In genomic region chr1:4186486-4186885, GRCh38 we compare ENCODE assay signal across 5 cellular contexts.
DNase-seq lines count a peak whose midpoint lies in the region; ATAC-seq and TF ChIP-seq lines count a peak whose summit lies in the region.
"Not testable (repeated sequence)": the region's sequence is repeated elsewhere in the genome, so short reads cannot be mapped to it uniquely, and the experiment has no call there.

No MANE protein-coding gene starts in this region.

- not testable (repeated sequence) for ATAC-seq in lung (ENCODE audit: insufficient read depth, low FRiP score)

- not testable (repeated sequence) for H3K4me1 ChIP-seq in esophagus muscularis mucosa; lung (ENCODE audit: control insufficient read depth in 2 of 2, insufficient read depth in 2 of 2, low read length in 2 of 2)

- not testable (repeated sequence) for H3K4me3 Mint-ChIP-seq in osteocyte (ENCODE audit: unreplicated experiment)

- no CpG with 5 or more reads among the region's 2 CpGs for WGBS in esophagus muscularis mucosa
- WGBS in lung, 2 donors, result 84 to 89% methylated on average over 2 of the region's 2 CpGs

- not testable (repeated sequence) for H3K36me3 ChIP-seq in esophagus muscularis mucosa; lung (ENCODE audit: control insufficient read depth in 2 of 2, insufficient read depth in 2 of 2, low read length in 2 of 2)

- not testable (repeated sequence) for H3K4me3 ChIP-seq in coronary artery, esophagus muscularis mucosa, lung

- DNase-seq in coronary artery (ENCODE audit: low spot score) (peak; percentile 31), esophagus muscularis mucosa (ENCODE audit: extremely low spot score) (peak; percentile 12), cardiac septum (ENCODE audit: low spot score) (peak; percentile 26), lung (ENCODE audit: low spot score) (peak; percentile 19), osteocyte (ENCODE audit: extremely low spot score, unreplicated experiment) (peak; percentile 79)

- H3K9me3 ChIP-seq in esophagus muscularis mucosa; lung (ENCODE audit: control insufficient read depth in 2 of 2, insufficient read depth in 1 of 2, low read length in 1 of 2): not testable (repeated sequence)

- not testable (repeated sequence) for TF ChIP-seq CTCF in coronary artery (IDR thresholded peaks at IDR 0.05); esophagus muscularis mucosa (IDR thresholded peaks at IDR 0.05); lung (IDR thresholded peaks at IDR 0.05; ENCODE audit: control extremely low read depth, extremely low read depth); osteocyte (IDR thresholded peaks at IDR 0.05)

- not testable (repeated sequence) for H3K4me1 Mint-ChIP-seq in osteocyte (ENCODE audit: unreplicated experiment)

- not testable (repeated sequence) for H3K27me3 Mint-ChIP-seq in osteocyte (ENCODE audit: unreplicated experiment)

- not testable (repeated sequence) for H3K27ac Mint-ChIP-seq in osteocyte (ENCODE audit: unreplicated experiment)

- H3K36me3 Mint-ChIP-seq in osteocyte (ENCODE audit: unreplicated experiment), result not testable (repeated sequence)

- peaks cover 14% of the 10 kb centered on the region for H3K9me3 Mint-ChIP-seq in osteocyte (ENCODE audit: unreplicated experiment)

- not testable (repeated sequence) for H3K27me3 ChIP-seq in esophagus muscularis mucosa; lung (ENCODE audit: control insufficient read depth, insufficient read depth)

- TF ChIP-seq EP300 in esophagus muscularis mucosa (IDR thresholded peaks at IDR 0.05), result not testable (repeated sequence)

- not testable (repeated sequence) for H3K27ac ChIP-seq in coronary artery; esophagus muscularis mucosa (replicated peaks in 1 of 4); lung (ENCODE audit: low read depth in 1 of 2, low read length in 1 of 2)

- intact Hi-C loops in esophagus muscularis mucosa (cut with DNase I); cardiac septum (cut with DNase I): not testable (repeated sequence)

- TF ChIP-seq POLR2A in esophagus muscularis mucosa (IDR thresholded peaks at IDR 0.05; ENCODE audit: low read depth), result not testable (repeated sequence)

Comparison
In these comparisons a context has a peak if more than half of its experiments do, and no peak if none do; other contexts are left out.
1. DNase-seq: peak in every context shown above with its lines; median percentile 79 in osteocyte; 31 in coronary artery; 26 in cardiac septum; 19 in lung; 12 in esophagus muscularis mucosa.